In genomic region chr1:34786521-34787325, GRCh38 we compare ENCODE assay signal across 8 cellular contexts. TPM values are rescaled to one million over a fixed set of nuclear protein-coding genes. Genes with fewer than 3 reads are reported as not detected.
DNase-seq lines count a peak whose midpoint lies in the region; ATAC-seq and TF ChIP-seq lines count a peak whose summit lies in the region.

No MANE protein-coding gene starts in this region.

- WGBS in transverse colon (ENCODE audit: low coverage in 1 of 2), 2 donors, result 39% methylated on average over 14 of the region's 14 CpGs; no CpG with 5 or more reads in 1 of the 2 donors

- no peak overlapping the region for H3K27ac ChIP-seq in parathyroid adenoma
- H3K27ac ChIP-seq in transverse colon, result peak overlapping the region in 2 of 4 donors; percentile 16 to 33

- H2AFZ ChIP-seq in parathyroid adenoma, result no peak overlapping the region

- intact Hi-C loops in transverse colon (cut with DNase I; ENCODE audit: low total_unique reads), result no loop called here

- DNase-seq in NB4 (ENCODE audit: low read depth) (peak; percentile 71), SK-MEL-5 (ENCODE audit: low read depth, low spot score) (peak; percentile 74), globus pallidus (ENCODE audit: low spot score) (peak; percentile 76), transverse colon (peak; percentile 86)
- peak; percentile 58 for DNase-seq in activated naive CD4-positive, alpha-beta T cell treated with Interleukin-2 at 50 U/mL for 16 hours

- no peak for TF ChIP-seq EP300 in transverse colon (IDR thresholded peaks at IDR 0.05; ENCODE audit: low read depth)

- no peak overlapping the region for H3K9ac ChIP-seq in parathyroid adenoma

- H3K4me2 ChIP-seq in parathyroid adenoma (ENCODE audit: low read length), result no peak overlapping the region

- no peaks in the 10 kb centered on the region for H3K79me2 ChIP-seq in parathyroid adenoma

- no peaks in the 10 kb centered on the region for H3K9me3 ChIP-seq in parathyroid adenoma (ENCODE audit: control insufficient read depth, low read length)
- no peaks in the 10 kb centered on the region for H3K9me3 ChIP-seq in transverse colon

- TF ChIP-seq POLR2A in NB4 (IDR thresholded peaks at IDR 0.05; ENCODE audit: extremely low read depth, insufficient read length), result no peak
- TF ChIP-seq POLR2A in transverse colon (IDR thresholded peaks at IDR 0.05), result no peak

- H3K27me3 ChIP-seq in parathyroid adenoma (ENCODE audit: control insufficient read depth, insufficient read depth, low read length) (no peaks in the 10 kb centered on the region), transverse colon (peaks cover 22% of the 10 kb centered on the region)

- in situ Hi-C loops in SK-MEL-5 (cut with HindIII; ENCODE audit: low pct_unique_long_range_greater_than_20kb, low sequenced_read_pairs) (no loop called here), transverse colon (cut with MboI; ENCODE audit: low pct_ligation_motif_present in 1 of 4, low pct_unique_long_range_greater_than_20kb in 1 of 4, low sequenced_read_pairs in 3 of 4) (no loop called here)

- no peak overlapping the region for H3K4me3 ChIP-seq in NB4 (ENCODE audit: low read depth, low read length)
- H3K4me3 ChIP-seq in parathyroid adenoma (ENCODE audit: low read depth, low read length), result no peak overlapping the region
- no peak overlapping the region for H3K4me3 ChIP-seq in transverse colon

- no peaks in the 10 kb centered on the region for H3K36me3 ChIP-seq in parathyroid adenoma (ENCODE audit: control insufficient read depth, insufficient read depth, low read length)
- H3K36me3 ChIP-seq in transverse colon, result no peaks in the 10 kb centered on the region

- no peak for ATAC-seq in GM18502 (IDR thresholded peaks at IDR 0.05; ENCODE audit: poor library complexity, unreplicated experiment)

- H3K4me1 ChIP-seq in parathyroid adenoma (no peaks in the 10 kb centered on the region), transverse colon (peaks cover 0 to 23% (median 12%) of the 10 kb centered on the region in 4 donors)

- TF ChIP-seq CTCF in GM12872 (IDR thresholded peaks at IDR 0.05; ENCODE audit: insufficient read depth, low read depth, low read length) (peak; percentile 97), NB4 (IDR thresholded peaks at IDR 0.05; ENCODE audit: low read depth, low read length) (peak; percentile 87), parathyroid adenoma (IDR thresholded peaks at IDR 0.05) (peak; percentile 56), transverse colon (IDR thresholded peaks at IDR 0.05) (peak; percentile 63 to 87 (median 79))

RNA-seq across cellular contexts. Expression of gene GJB3, which starts 5.7 kb away (rescaled TPM):
- total RNA-seq in SK-MEL-5 (2014; rRNA removed; shearing (Covaris generic)), result not detected in 2 replicates
- polyA plus RNA-seq in SK-MEL-5 (2015; cell fraction: cytosol; rRNA removed), result not detected in 2 replicates
- not detected in 2 replicates for polyA plus RNA-seq in SK-MEL-5 (2015; cell fraction: nucleus; rRNA removed)
- total RNA-seq in transverse colon, result 1 to 10 TPM in 2 of 4 donors, not detected in 2; 2.9 to 6.7 TPM

RNA-seq across cellular contexts. Expression of gene GJA4, which starts 6.1 kb away (rescaled TPM):
- not detected in 2 replicates for total RNA-seq in SK-MEL-5 (2014; rRNA removed; shearing (Covaris generic))
- polyA plus RNA-seq in SK-MEL-5 (2015; cell fraction: cytosol; rRNA removed), result not detected in 2 replicates
- polyA plus RNA-seq in SK-MEL-5 (2015; cell fraction: nucleus; rRNA removed), result not detected in 2 replicates
- total RNA-seq in transverse colon, result 1 to 10 TPM in 3 of 4 donors, not detected in 1; 1.9 to 5.2 (median 3.2) TPM

RNA-seq across cellular contexts. Expression of gene GJB4, which starts 27.2 kb away (rescaled TPM):
- not detected in 2 replicates for total RNA-seq in SK-MEL-5 (2014; rRNA removed; shearing (Covaris generic))
- not detected in 2 replicates for polyA plus RNA-seq in SK-MEL-5 (2015; cell fraction: cytosol; rRNA removed)
- polyA plus RNA-seq in SK-MEL-5 (2015; cell fraction: nucleus; rRNA removed), result not detected in 2 replicates
- under 1 TPM in 1 of 4 donors, not detected in 3; 0.32 TPM for total RNA-seq in transverse colon

RNA-seq across cellular contexts. Expression of gene GJB5, which starts 31.9 kb away (rescaled TPM):
- not detected in 2 replicates for total RNA-seq in SK-MEL-5 (2014; rRNA removed; shearing (Covaris generic))
- polyA plus RNA-seq in SK-MEL-5 (2015; cell fraction: cytosol; rRNA removed), result not detected in 2 replicates
- polyA plus RNA-seq in SK-MEL-5 (2015; cell fraction: nucleus; rRNA removed), result not detected in 2 replicates
- total RNA-seq in transverse colon, result not detected
